Comparison of ENCODE assay signal across 23 cellular contexts in the genomic region with DNA sequence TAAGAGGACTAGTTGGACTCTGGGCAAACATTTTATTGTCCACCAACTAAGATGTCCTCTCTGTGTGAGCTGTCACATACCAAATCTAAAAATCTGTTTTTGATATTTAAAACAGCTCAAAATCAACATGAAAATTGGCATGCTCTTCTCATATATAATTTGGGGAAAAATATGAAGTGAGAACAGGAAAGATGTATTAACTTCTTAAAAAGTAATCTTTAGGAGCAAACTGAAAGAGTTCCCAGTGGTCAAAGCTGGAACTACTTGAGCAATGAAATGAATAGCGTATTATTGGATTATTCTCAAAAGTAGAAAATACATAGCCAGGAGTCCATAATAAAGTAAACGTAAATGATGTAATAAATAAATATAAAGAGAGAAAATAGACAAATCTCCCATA.
A peak's percentile ranks its signal among the peaks of the same experiment; 100 is the strongest.
DNase-seq lines count a peak whose midpoint lies in the region; TF ChIP-seq lines count a peak whose summit lies in the region.
"Had no signal": no experiment of that assay in that cellular context is flagged by ENCODE, and none has a peak within 500 bp of the region (broad histone marks: within the 10 kb centered on the region; RNA-seq: fewer than 3 reads in every experiment).

No MANE protein-coding gene starts in this region.

- H3K27ac Mint-ChIP-seq in type B pancreatic cell: no peak overlapping the region
- H3K27ac Mint-ChIP-seq in activated T-cell treated with anti-CD3 and anti-CD28 coated beads, Interleukin-2, amount 50 U/mL, for 24 hours: no peak overlapping the region
- no peak overlapping the region for H3K27ac Mint-ChIP-seq in activated naive CD4-positive, alpha-beta T cell treated with anti-CD3 and anti-CD28 coated beads, Interleukin-2, amount 10 ng/mL, durations not matched to agents 7 days and 5 days
- H3K27ac Mint-ChIP-seq: activated CD4-positive, alpha-beta memory T cell treated with anti-CD3 and anti-CD28 coated beads, Interleukin-2, amount 10 ng/mL, durations not matched to agents 7 days and 5 days; activated naive CD4-positive, alpha-beta T cell treated with anti-CD3 and anti-CD28 coated beads, Interleukin-2, amount 50 U/mL, for 24 hours; CD4-positive, alpha-beta T cell had no signal

- CTCF ChIA-PET in OCI-LY7 (lab: Charles Lee; ENCODE audit: unreplicated experiment): no interaction called here
- CTCF ChIA-PET in activated naive CD4-positive, alpha-beta T cell treated with anti-CD3 and anti-CD28 coated beads, Interleukin-2, amount 10 ng/mL, durations not matched to agents 7 days and 5 days (lab: Charles Lee): interaction anchor here (1.5 kb wide), 2 partner anchors 1108 to 1144 kb away, joined by 3 to 5 read pairs; no protein-coding TSS in a partner anchor

- H3K36me3 Mint-ChIP-seq in type B pancreatic cell: no peaks in the 10 kb centered on the region
- no peaks in the 10 kb centered on the region for H3K36me3 Mint-ChIP-seq in activated T-cell treated with anti-CD3 and anti-CD28 coated beads, Interleukin-2, amount 50 U/mL, for 24 hours (ENCODE audit: low read depth)
- H3K36me3 Mint-ChIP-seq in activated naive CD4-positive, alpha-beta T cell treated with anti-CD3 and anti-CD28 coated beads, Interleukin-2, amount 10 ng/mL, durations not matched to agents 7 days and 5 days: no peaks in the 10 kb centered on the region
- H3K36me3 Mint-ChIP-seq: activated naive CD4-positive, alpha-beta T cell treated with anti-CD3 and anti-CD28 coated beads, Interleukin-2, amount 50 U/mL, for 24 hours had no signal

- peaks cover 16% of the 10 kb centered on the region for H3K4me1 Mint-ChIP-seq in type B pancreatic cell (ENCODE audit: unreplicated experiment)
- peaks cover 3% of the 10 kb centered on the region for H3K4me1 Mint-ChIP-seq in activated T-cell treated with anti-CD3 and anti-CD28 coated beads, Interleukin-2, amount 50 U/mL, for 24 hours (ENCODE audit: low read depth)
- H3K4me1 Mint-ChIP-seq in activated naive CD4-positive, alpha-beta T cell treated with anti-CD3 and anti-CD28 coated beads, Interleukin-2, amount 10 ng/mL, durations not matched to agents 7 days and 5 days: peaks cover 2% of the 10 kb centered on the region
- H3K4me1 Mint-ChIP-seq: activated naive CD4-positive, alpha-beta T cell treated with anti-CD3 and anti-CD28 coated beads, Interleukin-2, amount 50 U/mL, for 24 hours had no signal

- H3K9me2 ChIP-seq in OCI-LY7 (ENCODE audit: insufficient read depth, low read length): no peaks in the 10 kb centered on the region

- no peak overlapping the region for H3K27ac ChIP-seq in OCI-LY7 (ENCODE audit: low read depth, low read length, poor library complexity, severe bottlenecking)
- H3K27ac ChIP-seq: 22Rv1, heart left ventricle, stomach had no signal

- no peaks in the 10 kb centered on the region for H3K4me1 ChIP-seq in OCI-LY7 (ENCODE audit: insufficient read depth, low read length, poor library complexity, severe bottlenecking)

- BruUV-seq in OCI-LY7 (replicated peaks; lab: Mats Ljungman, UMichigan): no TSS peak

- H3K36me3 ChIP-seq in OCI-LY7 (ENCODE audit: insufficient read depth, low read length): no peaks in the 10 kb centered on the region
- H3K36me3 ChIP-seq: heart left ventricle, stomach had no signal

- H2AFZ ChIP-seq in OCI-LY7 (ENCODE audit: low read length): no peak overlapping the region

- H3K27me3 Mint-ChIP-seq in type B pancreatic cell: peaks cover 17% of the 10 kb centered on the region
- H3K27me3 Mint-ChIP-seq in activated T-cell treated with anti-CD3 and anti-CD28 coated beads, Interleukin-2, amount 50 U/mL, for 24 hours: peaks cover 37% of the 10 kb centered on the region
- peaks cover 15% of the 10 kb centered on the region for H3K27me3 Mint-ChIP-seq in activated naive CD4-positive, alpha-beta T cell treated with anti-CD3 and anti-CD28 coated beads, Interleukin-2, amount 10 ng/mL, durations not matched to agents 7 days and 5 days

- DNase-seq in DMS 273 (lab: John Stamatoyannopoulos, UW; ENCODE audit: unreplicated experiment): peak; percentile 21
- no peak for DNase-seq in DMS 273 treated with DMSO at 0.1 percent for 48 hours (lab: John Stamatoyannopoulos, UW)
- DNase-seq in OCI-LY7 (ENCODE audit: low spot score): no peak
- peak; percentile 33 for DNase-seq in fibroblast of peridontal ligament (ENCODE audit: extremely low read depth)
- DNase-seq in type B pancreatic cell (ENCODE audit: extremely low spot score, unreplicated experiment): no peak
- DNase-seq in HK-2 (ENCODE audit: unreplicated experiment): no peak
- DNase-seq in activated T-cell treated with anti-CD3 and anti-CD28 coated beads, Interleukin-2, amount 50 U/mL, for 24 hours: no peak
- DNase-seq in activated naive CD4-positive, alpha-beta T cell treated with anti-CD3 and anti-CD28 coated beads, Interleukin-2, amount 10 ng/mL, durations not matched to agents 7 days and 5 days: no peak
- DNase-seq: activated CD4-positive, alpha-beta memory T cell treated with anti-CD3 and anti-CD28 coated beads, Interleukin-2, amount 10 ng/mL, durations not matched to agents 7 days and 5 days; activated T-cell treated with anti-CD3 and anti-CD28 coated beads, Interleukin-2, amount 50 U/mL, for 1 hour; aorta; CD4-positive, alpha-beta T cell; cerebellar nuclear complex; DMS79; heart left ventricle; KBM-7; NCI-H187; NCI-H2227 treated with DMSO at 0.1 percent for 48 hours; stomach; T-helper 2 cell; trophoblast cell had no signal

- no peak overlapping the region for H3K4me2 ChIP-seq in OCI-LY7 (ENCODE audit: low read length)

- no peaks in the 10 kb centered on the region for H3K9me3 ChIP-seq in OCI-LY7 (ENCODE audit: low read length)
- H3K9me3 ChIP-seq: heart left ventricle, stomach had no signal

- H3K9me3 Mint-ChIP-seq in type B pancreatic cell: no peaks in the 10 kb centered on the region
- H3K9me3 Mint-ChIP-seq in activated T-cell treated with anti-CD3 and anti-CD28 coated beads, Interleukin-2, amount 50 U/mL, for 24 hours: no peaks in the 10 kb centered on the region
- no peaks in the 10 kb centered on the region for H3K9me3 Mint-ChIP-seq in activated naive CD4-positive, alpha-beta T cell treated with anti-CD3 and anti-CD28 coated beads, Interleukin-2, amount 10 ng/mL, durations not matched to agents 7 days and 5 days
- H3K9me3 Mint-ChIP-seq: activated CD4-positive, alpha-beta memory T cell treated with anti-CD3 and anti-CD28 coated beads, Interleukin-2, amount 10 ng/mL, durations not matched to agents 7 days and 5 days; activated naive CD4-positive, alpha-beta T cell treated with anti-CD3 and anti-CD28 coated beads, Interleukin-2, amount 50 U/mL, for 24 hours; CD4-positive, alpha-beta T cell had no signal

- 0 out of 2 replicates have a peak, but pooled peaks have one; percentile 11 for TF ChIP-seq CTCF in OCI-LY7 (conservative IDR thresholded peaks at IDR 0.05; ENCODE audit: low read length)
- peak; percentile 67 for TF ChIP-seq CTCF in type B pancreatic cell (conservative IDR thresholded peaks at IDR 0.05)

- intact Hi-C loops in OCI-LY7 (cut with micrococcal nuclease; ENCODE audit: unreplicated experiment): loop anchor here (5.0 to 10.0 kb wide), 2 partner anchors 495 to 1148 kb away; no protein-coding TSS in a partner anchor

- H3K4me3 ChIP-seq in OCI-LY7 (ENCODE audit: low read depth, low read length, poor library complexity, severe bottlenecking): no peak overlapping the region
- H3K4me3 ChIP-seq: heart left ventricle, stomach had no signal

- no peaks in the 10 kb centered on the region for H3K79me2 ChIP-seq in OCI-LY7 (ENCODE audit: insufficient read depth, low read depth, low read length)

- H4K20me1 ChIP-seq in OCI-LY7 (ENCODE audit: insufficient read depth, low read length): no peaks in the 10 kb centered on the region

- POLR2A ChIA-PET in OCI-LY7 (lab: Charles Lee): no interaction called here

- no peak overlapping the region for H3K4me3 Mint-ChIP-seq in type B pancreatic cell
- H3K4me3 Mint-ChIP-seq in activated T-cell treated with anti-CD3 and anti-CD28 coated beads, Interleukin-2, amount 50 U/mL, for 24 hours: no peak overlapping the region
- H3K4me3 Mint-ChIP-seq in activated naive CD4-positive, alpha-beta T cell treated with anti-CD3 and anti-CD28 coated beads, Interleukin-2, amount 10 ng/mL, durations not matched to agents 7 days and 5 days: no peak overlapping the region
- H3K4me3 Mint-ChIP-seq: activated CD4-positive, alpha-beta memory T cell treated with anti-CD3 and anti-CD28 coated beads, Interleukin-2, amount 10 ng/mL, durations not matched to agents 7 days and 5 days; activated naive CD4-positive, alpha-beta T cell treated with anti-CD3 and anti-CD28 coated beads, Interleukin-2, amount 50 U/mL, for 24 hours; CD4-positive, alpha-beta T cell had no signal

Comparison
In these comparisons a context has a peak if more than half of its experiments do, and no peak if none do; other contexts are left out.
1. DNase-seq: peak in DMS 273 (single experiment) and fibroblast of peridontal ligament (single experiment); none in DMS 273 treated with DMSO at 0.1 percent for 48 hours (single experiment), OCI-LY7 (single experiment), type B pancreatic cell (single experiment), HK-2 (single experiment), activated T-cell treated with anti-CD3 and anti-CD28 coated beads, Interleukin-2, amount 50 U/mL, for 24 hours (single experiment) and activated naive CD4-positive, alpha-beta T cell treated with anti-CD3 and anti-CD28 coated beads, Interleukin-2, amount 10 ng/mL, durations not matched to agents 7 days and 5 days (single experiment).